ENCODE assay signal across 8 cellular contexts in the genomic region with DNA sequence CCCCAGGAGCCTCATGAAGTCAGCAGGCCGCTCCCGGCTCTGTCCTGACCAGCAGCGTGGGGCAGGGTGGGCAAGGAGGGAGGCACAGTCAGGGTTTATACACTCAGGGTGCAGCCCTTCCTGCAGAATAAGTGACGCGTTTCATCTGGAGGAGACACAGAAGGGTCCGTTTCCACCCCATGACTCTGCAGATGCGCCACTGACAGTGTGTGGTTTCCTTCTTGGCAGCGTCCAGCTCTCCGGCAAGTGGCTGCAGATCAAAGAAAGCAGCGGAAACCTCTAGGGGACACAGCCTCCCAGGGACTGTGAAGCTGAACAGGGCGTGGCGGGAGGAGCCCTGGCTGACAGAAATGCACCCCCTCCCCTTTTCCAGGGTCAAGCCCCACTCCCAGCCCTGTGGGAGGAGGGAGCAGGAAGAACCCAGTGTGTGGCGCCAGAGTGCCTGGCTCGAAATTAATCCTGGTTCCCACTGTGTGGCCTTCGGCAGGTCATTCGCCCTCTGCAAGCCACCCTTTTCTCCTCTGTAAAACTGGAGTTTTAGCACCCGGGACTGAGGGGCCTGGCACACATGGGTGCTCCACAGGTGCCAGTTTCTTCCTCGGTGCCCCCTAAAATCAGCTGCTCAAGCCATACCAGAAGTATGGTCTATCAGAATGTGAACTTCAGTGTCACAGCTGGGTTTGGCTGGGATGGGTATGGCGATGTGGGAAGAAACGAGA. TPM values are rescaled to one million over a fixed set of nuclear protein-coding genes. Genes with fewer than 3 reads are reported as not detected.
DNase-seq lines count a peak whose midpoint lies in the region; ATAC-seq and TF ChIP-seq lines count a peak whose summit lies in the region.

No MANE protein-coding gene starts in this region.

- DNase-seq in CD14-positive monocyte (ENCODE audit: low spot score) (peak; percentile 78), Right ventricle myocardium superior (peak; percentile 70), renal cortical epithelial cell (ENCODE audit: low read depth) (peak; percentile 53), DMS53 (lab: John Stamatoyannopoulos, UW) (no peak), mesenteric fat pad (ENCODE audit: low spot score) (no peak)
- peak; percentile 76 for DNase-seq in activated CD8-positive, alpha-beta T cell treated with anti-CD3 and anti-CD28 coated beads, Interleukin-2, amount 10 ng/mL, durations not matched to agents 7 days and 5 days

- H3K9me3 Mint-ChIP-seq in CD14-positive monocyte = peaks cover 8 to 33% (median 27%) of the 10 kb centered on the region in 7 donors
- peaks cover 7% of the 10 kb centered on the region for H3K9me3 Mint-ChIP-seq in activated CD8-positive, alpha-beta T cell treated with anti-CD3 and anti-CD28 coated beads, Interleukin-2, amount 10 ng/mL, durations not matched to agents 7 days and 5 days (ENCODE audit: insufficient read depth)

- CTCF ChIA-PET in activated CD8-positive, alpha-beta T cell treated with anti-CD3 and anti-CD28 coated beads, Interleukin-2, amount 10 ng/mL, durations not matched to agents 7 days and 5 days (lab: Charles Lee) = interaction anchor here (0.7 to 3.2 kb wide), 18 partner anchors 8 to 189 kb away, joined by 3 to 12 read pairs (median 4); a partner anchor contains a TSS

- TF ChIP-seq CTCF in CD14-positive monocyte (IDR thresholded peaks at IDR 0.05) = peak; percentile 9

- peaks cover 0 to 1% (median 1%) of the 10 kb centered on the region in 3 donors for H3K27me3 Mint-ChIP-seq in CD14-positive monocyte (ENCODE audit: low read depth in 3 of 3)
- H3K27me3 Mint-ChIP-seq in activated CD8-positive, alpha-beta T cell treated with anti-CD3 and anti-CD28 coated beads, Interleukin-2, amount 10 ng/mL, durations not matched to agents 7 days and 5 days (ENCODE audit: low read depth) = no peaks in the 10 kb centered on the region

- ATAC-seq in HG02759 (IDR thresholded peaks at IDR 0.05; ENCODE audit: unreplicated experiment) (peak; percentile 47), Right ventricle myocardium superior (ENCODE audit: poor library complexity) (peak; percentile 67), GM18520 (IDR thresholded peaks at IDR 0.05; ENCODE audit: unreplicated experiment) (no peak)
- peak; percentile 85 for ATAC-seq in activated CD8-positive, alpha-beta T cell treated with anti-CD3 and anti-CD28 coated beads, Interleukin-2, amount 10 ng/mL, durations not matched to agents 7 days and 5 days

- H3K27ac Mint-ChIP-seq in CD14-positive monocyte = peak overlapping the region; percentile 94 to 99 (median 97)
- peak overlapping the region; percentile 92 for H3K27ac Mint-ChIP-seq in activated CD8-positive, alpha-beta T cell treated with anti-CD3 and anti-CD28 coated beads, Interleukin-2, amount 10 ng/mL, durations not matched to agents 7 days and 5 days

- intact Hi-C loops in CD14-positive monocyte (cut with micrococcal nuclease) (loop anchor here in 1 of 2 donors (5.0 kb wide), 1 partner anchor 50 kb away; no protein-coding TSS in a partner anchor), Right ventricle myocardium superior (cut with DNase I) (no loop called here)

- H3K4me1 Mint-ChIP-seq in CD14-positive monocyte = peaks cover 69% of the 10 kb centered on the region
- H3K4me1 Mint-ChIP-seq in activated CD8-positive, alpha-beta T cell treated with anti-CD3 and anti-CD28 coated beads, Interleukin-2, amount 10 ng/mL, durations not matched to agents 7 days and 5 days (ENCODE audit: low read depth) = peaks cover 42% of the 10 kb centered on the region

- peak overlapping the region; percentile 63 to 77 for H3K4me3 Mint-ChIP-seq in CD14-positive monocyte
- H3K4me3 Mint-ChIP-seq in activated CD8-positive, alpha-beta T cell treated with anti-CD3 and anti-CD28 coated beads, Interleukin-2, amount 10 ng/mL, durations not matched to agents 7 days and 5 days = peak overlapping the region; percentile 48

- POLR2A ChIA-PET in activated CD8-positive, alpha-beta T cell treated with anti-CD3 and anti-CD28 coated beads, Interleukin-2, amount 10 ng/mL, durations not matched to agents 7 days and 5 days (lab: Charles Lee) = interaction anchor here (1.3 to 4.7 kb wide), 6 partner anchors 14 to 176 kb away, joined by 3 to 36 read pairs (median 4); a partner anchor contains a TSS

- peaks cover 8% of the 10 kb centered on the region in 2 donors for H3K36me3 Mint-ChIP-seq in CD14-positive monocyte
- H3K36me3 Mint-ChIP-seq in activated CD8-positive, alpha-beta T cell treated with anti-CD3 and anti-CD28 coated beads, Interleukin-2, amount 10 ng/mL, durations not matched to agents 7 days and 5 days (ENCODE audit: low read depth) = peaks cover 14% of the 10 kb centered on the region

RNA-seq across cellular contexts. Expression of a gene that starts 17.3 kb away (rescaled TPM):
- 10 to 100 TPM; 36.3 to 44.7 TPM for polyA plus RNA-seq in CD14-positive monocyte
- 10 to 100 TPM; 39.4 to 39.8 TPM for total RNA-seq in activated CD8-positive, alpha-beta T cell treated with anti-CD3 and anti-CD28 coated beads, Interleukin-2, amount 10 ng/mL, durations not matched to agents 7 days and 5 days
- total RNA-seq in Right ventricle myocardium superior (33.1 TPM), renal cortical epithelial cell (50.7 and 94.0 TPM in 2 replicates), mesenteric fat pad (54.3 TPM)

Comparison
In these comparisons a context has a peak if more than half of its experiments do, and no peak if none do; other contexts are left out.
1. DNase-seq: peak in CD14-positive monocyte (single experiment), activated CD8-positive, alpha-beta T cell treated with anti-CD3 and anti-CD28 coated beads, Interleukin-2, amount 10 ng/mL, durations not matched to agents 7 days and 5 days (single experiment), Right ventricle myocardium superior (single experiment) and renal cortical epithelial cell (single experiment); none in DMS53 (single experiment) and mesenteric fat pad (single experiment).